In genomic region chr2:138059967-138060635, GRCh38 we compare ENCODE assay signal across 11 cellular contexts.
DNase-seq lines count a peak whose midpoint lies in the region; ATAC-seq and TF ChIP-seq lines count a peak whose summit lies in the region.
"Had no signal": no experiment of that assay in that cellular context is flagged by ENCODE, and none has a peak within 500 bp of the region (broad histone marks: within the 10 kb centered on the region; RNA-seq: fewer than 3 reads in every experiment).

No MANE protein-coding gene starts in this region.

- H3K4me1 ChIP-seq in adrenal gland (replicated peaks in 1 of 2) = peaks cover 6 to 10% of the 10 kb centered on the region in 2 donors
- H3K4me1 ChIP-seq in esophagus muscularis mucosa = no peaks in the 10 kb centered on the region

- H3K4me3 ChIP-seq in adrenal gland (no peak overlapping the region), esophagus muscularis mucosa (no peak overlapping the region)

- in situ Hi-C loops in Caki2 (cut with HindIII; ENCODE audit: low pct_unique_long_range_greater_than_20kb, low sequenced_read_pairs) = no loop called here

- TF ChIP-seq CTCF in adrenal gland (IDR thresholded peaks at IDR 0.05) (no peak), esophagus muscularis mucosa (IDR thresholded peaks at IDR 0.05) (no peak)

- WGBS in adrenal gland, 4 donors = 18 to 22% (median 20%) methylated on average over 2 of the region's 2 CpGs
- WGBS in esophagus muscularis mucosa = 68% methylated on average over 2 of the region's 2 CpGs

- H3K36me3 ChIP-seq in adrenal gland (replicated peaks in 1 of 2) = no peaks in the 10 kb centered on the region
- no peaks in the 10 kb centered on the region for H3K36me3 ChIP-seq in esophagus muscularis mucosa
- H3K36me3 ChIP-seq: neutrophil had no signal

- TF ChIP-seq EP300 in esophagus muscularis mucosa (IDR thresholded peaks at IDR 0.05) = no peak

- H3K4me1 Mint-ChIP-seq in activated T-cell treated with anti-CD3 and anti-CD28 coated beads, Interleukin-2, amount 50 U/mL, for 24 hours (ENCODE audit: low read depth) = no peaks in the 10 kb centered on the region

- H3K9me3 ChIP-seq in adrenal gland (replicated peaks in 1 of 3) (no peaks in the 10 kb centered on the region), esophagus muscularis mucosa (no peaks in the 10 kb centered on the region)
- H3K9me3 ChIP-seq: neutrophil had no signal

- intact Hi-C loops in adrenal gland (cut with DNase I) = no loop called here
- intact Hi-C loops in esophagus muscularis mucosa (cut with DNase I) = no loop called here

- no peaks in the 10 kb centered on the region for H3K27me3 ChIP-seq in adrenal gland
- no peaks in the 10 kb centered on the region for H3K27me3 ChIP-seq in esophagus muscularis mucosa
- H3K27me3 ChIP-seq: neutrophil had no signal

- H3K9me3 Mint-ChIP-seq in activated T-cell treated with anti-CD3 and anti-CD28 coated beads, Interleukin-2, amount 50 U/mL, for 24 hours = no peaks in the 10 kb centered on the region
- H3K9me3 Mint-ChIP-seq: dendritic cell treated with granulocyte-macrophage colony-stimulating factor and Interleukin-4, amounts not matched to agents 40 ng/mL and 50 ng/mL, for 4 days had no signal

- no peak for TF ChIP-seq POLR2A in adrenal gland (IDR thresholded peaks at IDR 0.05)
- no peak for TF ChIP-seq POLR2A in esophagus muscularis mucosa (IDR thresholded peaks at IDR 0.05; ENCODE audit: low read depth)

- no peak overlapping the region for H3K4me3 Mint-ChIP-seq in activated T-cell treated with anti-CD3 and anti-CD28 coated beads, Interleukin-2, amount 50 U/mL, for 24 hours
- H3K4me3 Mint-ChIP-seq: dendritic cell treated with granulocyte-macrophage colony-stimulating factor and Interleukin-4, amounts not matched to agents 40 ng/mL and 50 ng/mL, for 4 days had no signal

- H3K27ac ChIP-seq in adrenal gland (no peak overlapping the region), esophagus muscularis mucosa (replicated peaks in 1 of 4) (no peak overlapping the region)
- H3K27ac ChIP-seq: neutrophil had no signal

- H3K27me3 Mint-ChIP-seq in activated T-cell treated with anti-CD3 and anti-CD28 coated beads, Interleukin-2, amount 50 U/mL, for 24 hours = no peaks in the 10 kb centered on the region
- H3K27me3 Mint-ChIP-seq: dendritic cell treated with granulocyte-macrophage colony-stimulating factor and Interleukin-4, amounts not matched to agents 40 ng/mL and 50 ng/mL, for 4 days had no signal

- no peak overlapping the region for H3K27ac Mint-ChIP-seq in activated T-cell treated with anti-CD3 and anti-CD28 coated beads, Interleukin-2, amount 50 U/mL, for 24 hours
- H3K27ac Mint-ChIP-seq: dendritic cell treated with granulocyte-macrophage colony-stimulating factor and Interleukin-4, amounts not matched to agents 40 ng/mL and 50 ng/mL, for 4 days had no signal

- no peaks in the 10 kb centered on the region for H3K36me3 Mint-ChIP-seq in activated T-cell treated with anti-CD3 and anti-CD28 coated beads, Interleukin-2, amount 50 U/mL, for 24 hours (ENCODE audit: low read depth)

- no peak for ATAC-seq in activated CD4-positive, CD25-positive, alpha-beta regulatory T cell treated with anti-CD3 and anti-CD28 coated beads, Interleukin-2, amount 50 U/mL, for 24 hours

- DNase-seq in Caki2 (ENCODE audit: low read depth) (peak; percentile 12), NCI-H1417 (lab: John Stamatoyannopoulos, UW) (peak in 2 of 3 experiments; percentile 56 to 84), adrenal gland (peak; percentile 71 to 96 (median 83)), kidney glomerular epithelial cell (lab: John Stamatoyannopoulos, UW) (peak; percentile 20), esophagus muscularis mucosa (ENCODE audit: extremely low spot score) (no peak)
- no peak for DNase-seq in central memory CD4-positive, alpha-beta T cell
- no peak for DNase-seq in activated T-cell treated with anti-CD3 and anti-CD28 coated beads, Interleukin-2, amount 50 U/mL, for 24 hours
- DNase-seq: substantia nigra had no signal

Comparison
In these comparisons a context has a peak if more than half of its experiments do, and no peak if none do; other contexts are left out.
1. DNase-seq: peak in Caki2 (single experiment), NCI-H1417 (2 of 3), adrenal gland (7 of 7) and kidney glomerular epithelial cell (single experiment); none in central memory CD4-positive, alpha-beta T cell (single experiment), activated T-cell treated with anti-CD3 and anti-CD28 coated beads, Interleukin-2, amount 50 U/mL, for 24 hours (single experiment) and esophagus muscularis mucosa (single experiment).